Comparison of ENCODE assay signal across 1 cellular context in genomic region chr17:44947461-44948314, GRCh38.
A peak's percentile ranks its signal among the peaks of the same experiment; 100 is the strongest.
TF ChIP-seq lines count a peak whose summit lies in the region.

Gene KIF18B (minus strand): TSS chr17:44947773. CDS start chr17:44936344, 11,429 bp downstream.

TF ChIP-seq in HepG2, 621 proteins besides CTCF, POLR2A, EP300 and RAD21 (continued from another document and continues in another):
- TF ChIP-seq CC2D1A (CRISPR knock-in tag; IDR thresholded peaks at IDR 0.05) (peak; percentile 95; the same call in 1 of the 2 replicates), TGIF2 (CRISPR knock-in tag; IDR thresholded peaks at IDR 0.05) (peak; percentile 90), ZFP82 (CRISPR knock-in tag; IDR thresholded peaks at IDR 0.05; ENCODE audit: borderline replicate concordance) (no peak), SKIL (CRISPR knock-in tag; IDR thresholded peaks at IDR 0.05; ENCODE audit: borderline replicate concordance) (0 out of 2 replicates have a peak, but pooled peaks have one; percentile 16), ZSCAN22 (CRISPR knock-in tag; IDR thresholded peaks at IDR 0.05) (peak; percentile 67; the same call in 1 of the 2 replicates), ZNF142 (CRISPR knock-in tag; IDR thresholded peaks at IDR 0.05) (0 out of 2 replicates have a peak, but pooled peaks have one; percentile 56), ZSCAN12 (CRISPR knock-in tag; IDR thresholded peaks at IDR 0.05) (no peak), ZNF30 (CRISPR knock-in tag; IDR thresholded peaks at IDR 0.05) (0 out of 2 replicates have a peak, but pooled peaks have one; percentile 6), EED (CRISPR knock-in tag; IDR thresholded peaks at IDR 0.05) (peak; percentile 84; the same call in 1 of the 2 replicates), IRF2 (CRISPR knock-in tag; IDR thresholded peaks at IDR 0.05) (peak; percentile 85), ZFY (CRISPR knock-in tag; IDR thresholded peaks at IDR 0.05) (peak; percentile 92), ZNF749 (CRISPR knock-in tag; IDR thresholded peaks at IDR 0.05; ENCODE audit: borderline replicate concordance) (no peak), GATAD1 (CRISPR knock-in tag; IDR thresholded peaks at IDR 0.05) (peak; percentile 91), ZNF7 (CRISPR knock-in tag; IDR thresholded peaks at IDR 0.05) (no peak), ZNF75D (CRISPR knock-in tag; IDR thresholded peaks at IDR 0.05; ENCODE audit: borderline replicate concordance) (no peak), SNAI1 (CRISPR knock-in tag; IDR thresholded peaks at IDR 0.05; ENCODE audit: borderline replicate concordance) (no peak), MAFK (conservative IDR thresholded peaks at IDR 0.05 in 1 of 2, IDR thresholded peaks at IDR 0.05 in 1 of 2; ENCODE audit: low read length in 2 of 2) (0 out of 4 replicates have a peak, but pooled peaks have one; percentile 20 to 24), ZNF878 (CRISPR knock-in tag; IDR thresholded peaks at IDR 0.05) (no peak; the same call in 1 of the 2 replicates), ZNF674 (CRISPR knock-in tag; IDR thresholded peaks at IDR 0.05; ENCODE audit: low read depth) (0 out of 2 replicates have a peak, but pooled peaks have one; percentile 26), BCL3 (CRISPR knock-in tag; IDR thresholded peaks at IDR 0.05) (peak; percentile 74; the same call in 1 of the 2 replicates), ZNF703 (CRISPR knock-in tag; IDR thresholded peaks at IDR 0.05; ENCODE audit: borderline replicate concordance) (no peak), CBX5 (CRISPR knock-in tag; IDR thresholded peaks at IDR 0.05; ENCODE audit: borderline replicate concordance) (0 out of 2 replicates have a peak, but pooled peaks have one; percentile 43), NR1H2 (CRISPR knock-in tag; IDR thresholded peaks at IDR 0.05; ENCODE audit: borderline replicate concordance, low read depth) (no peak), ZNF766 (CRISPR knock-in tag; IDR thresholded peaks at IDR 0.05; ENCODE audit: borderline replicate concordance) (peak; percentile 80; the same call in 1 of the 2 replicates)
- TF ChIP-seq, protein P1, sequence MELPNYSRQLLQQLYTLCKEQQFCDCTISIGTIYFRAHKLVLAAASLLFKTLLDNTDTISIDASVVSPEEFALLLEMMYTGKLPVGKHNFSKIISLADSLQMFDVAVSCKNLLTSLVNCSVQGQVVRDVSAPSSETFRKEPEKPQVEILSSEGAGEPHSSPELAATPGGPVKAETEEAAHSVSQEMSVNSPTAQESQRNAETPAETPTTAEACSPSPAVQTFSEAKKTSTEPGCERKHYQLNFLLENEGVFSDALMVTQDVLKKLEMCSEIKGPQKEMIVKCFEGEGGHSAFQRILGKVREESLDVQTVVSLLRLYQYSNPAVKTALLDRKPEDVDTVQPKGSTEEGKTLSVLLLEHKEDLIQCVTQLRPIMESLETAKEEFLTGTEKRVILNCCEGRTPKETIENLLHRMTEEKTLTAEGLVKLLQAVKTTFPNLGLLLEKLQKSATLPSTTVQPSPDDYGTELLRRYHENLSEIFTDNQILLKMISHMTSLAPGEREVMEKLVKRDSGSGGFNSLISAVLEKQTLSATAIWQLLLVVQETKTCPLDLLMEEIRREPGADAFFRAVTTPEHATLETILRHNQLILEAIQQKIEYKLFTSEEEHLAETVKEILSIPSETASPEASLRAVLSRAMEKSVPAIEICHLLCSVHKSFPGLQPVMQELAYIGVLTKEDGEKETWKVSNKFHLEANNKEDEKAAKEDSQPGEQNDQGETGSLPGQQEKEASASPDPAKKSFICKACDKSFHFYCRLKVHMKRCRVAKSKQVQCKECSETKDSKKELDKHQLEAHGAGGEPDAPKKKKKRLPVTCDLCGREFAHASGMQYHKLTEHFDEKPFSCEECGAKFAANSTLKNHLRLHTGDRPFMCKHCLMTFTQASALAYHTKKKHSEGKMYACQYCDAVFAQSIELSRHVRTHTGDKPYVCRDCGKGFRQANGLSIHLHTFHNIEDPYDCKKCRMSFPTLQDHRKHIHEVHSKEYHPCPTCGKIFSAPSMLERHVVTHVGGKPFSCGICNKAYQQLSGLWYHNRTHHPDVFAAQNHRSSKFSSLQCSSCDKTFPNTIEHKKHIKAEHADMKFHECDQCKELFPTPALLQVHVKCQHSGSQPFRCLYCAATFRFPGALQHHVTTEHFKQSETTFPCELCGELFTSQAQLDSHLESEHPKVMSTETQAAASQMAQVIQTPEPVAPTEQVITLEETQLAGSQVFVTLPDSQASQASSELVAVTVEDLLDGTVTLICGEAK (IDR thresholded peaks at IDR 0.05) = peak; percentile 41; the same call in 1 of the 2 replicates
- TF ChIP-seq, protein P1 (CRISPR knock-in tag; IDR thresholded peaks at IDR 0.05) = peak; percentile 13; the same call in 1 of the 2 replicates
- TF ChIP-seq, protein P2, sequence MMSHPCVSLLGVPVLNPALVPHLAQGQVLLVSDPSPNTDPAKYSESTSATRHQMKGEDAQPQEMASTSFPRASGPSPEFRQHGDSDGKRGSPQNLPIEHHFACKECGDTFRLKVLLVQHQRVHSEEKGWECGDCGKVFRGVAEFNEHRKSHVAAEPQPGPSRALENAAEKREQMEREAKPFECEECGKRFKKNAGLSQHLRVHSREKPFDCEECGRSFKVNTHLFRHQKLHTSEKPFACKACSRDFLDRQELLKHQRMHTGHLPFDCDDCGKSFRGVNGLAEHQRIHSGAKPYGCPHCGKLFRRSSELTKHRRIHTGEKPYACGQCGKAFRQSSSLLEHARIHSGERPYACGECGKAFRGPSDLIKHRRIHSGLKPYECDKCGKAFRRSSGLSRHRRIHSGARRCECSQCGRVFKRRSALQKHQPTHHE (CRISPR knock-in tag; IDR thresholded peaks at IDR 0.05; ENCODE audit: borderline replicate concordance) = no peak
- TF ChIP-seq, protein P3, sequence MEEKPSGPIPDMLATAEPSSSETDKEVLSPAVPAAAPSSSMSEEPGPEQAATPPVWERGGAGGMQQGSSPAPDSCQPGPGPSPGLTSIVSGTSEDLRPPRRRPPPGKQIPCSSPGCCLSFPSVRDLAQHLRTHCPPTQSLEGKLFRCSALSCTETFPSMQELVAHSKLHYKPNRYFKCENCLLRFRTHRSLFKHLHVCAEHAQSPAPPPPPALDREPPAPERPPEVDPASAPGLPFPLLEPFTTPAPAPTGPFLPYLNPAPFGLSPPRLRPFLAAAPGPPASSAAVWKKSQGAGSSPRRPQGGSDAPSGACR (CRISPR knock-in tag; IDR thresholded peaks at IDR 0.05) = peak; percentile 59; the same call in 1 of the 2 replicates
- TF ChIP-seq, protein P4, sequence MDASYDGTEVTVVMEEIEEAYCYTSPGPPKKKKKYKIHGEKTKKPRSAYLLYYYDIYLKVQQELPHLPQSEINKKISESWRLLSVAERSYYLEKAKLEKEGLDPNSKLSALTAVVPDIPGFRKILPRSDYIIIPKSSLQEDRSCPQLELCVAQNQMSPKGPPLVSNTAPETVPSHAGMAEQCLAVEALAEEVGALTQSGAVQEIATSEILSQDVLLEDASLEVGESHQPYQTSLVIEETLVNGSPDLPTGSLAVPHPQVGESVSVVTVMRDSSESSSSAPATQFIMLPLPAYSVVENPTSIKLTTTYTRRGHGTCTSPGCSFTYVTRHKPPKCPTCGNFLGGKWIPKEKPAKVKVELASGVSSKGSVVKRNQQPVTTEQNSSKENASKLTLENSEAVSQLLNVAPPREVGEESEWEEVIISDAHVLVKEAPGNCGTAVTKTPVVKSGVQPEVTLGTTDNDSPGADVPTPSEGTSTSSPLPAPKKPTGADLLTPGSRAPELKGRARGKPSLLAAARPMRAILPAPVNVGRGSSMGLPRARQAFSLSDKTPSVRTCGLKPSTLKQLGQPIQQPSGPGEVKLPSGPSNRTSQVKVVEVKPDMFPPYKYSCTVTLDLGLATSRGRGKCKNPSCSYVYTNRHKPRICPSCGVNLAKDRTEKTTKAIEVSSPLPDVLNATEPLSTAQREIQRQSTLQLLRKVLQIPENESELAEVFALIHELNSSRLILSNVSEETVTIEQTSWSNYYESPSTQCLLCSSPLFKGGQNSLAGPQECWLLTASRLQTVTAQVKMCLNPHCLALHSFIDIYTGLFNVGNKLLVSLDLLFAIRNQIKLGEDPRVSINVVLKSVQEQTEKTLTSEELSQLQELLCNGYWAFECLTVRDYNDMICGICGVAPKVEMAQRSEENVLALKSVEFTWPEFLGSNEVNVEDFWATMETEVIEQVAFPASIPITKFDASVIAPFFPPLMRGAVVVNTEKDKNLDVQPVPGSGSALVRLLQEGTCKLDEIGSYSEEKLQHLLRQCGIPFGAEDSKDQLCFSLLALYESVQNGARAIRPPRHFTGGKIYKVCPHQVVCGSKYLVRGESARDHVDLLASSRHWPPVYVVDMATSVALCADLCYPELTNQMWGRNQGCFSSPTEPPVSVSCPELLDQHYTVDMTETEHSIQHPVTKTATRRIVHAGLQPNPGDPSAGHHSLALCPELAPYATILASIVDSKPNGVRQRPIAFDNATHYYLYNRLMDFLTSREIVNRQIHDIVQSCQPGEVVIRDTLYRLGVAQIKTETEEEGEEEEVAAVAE (CRISPR knock-in tag; IDR thresholded peaks at IDR 0.05; ENCODE audit: borderline replicate concordance) = peak; percentile 92
